ENCODE assay signal across 12 cellular contexts in the genomic region with DNA sequence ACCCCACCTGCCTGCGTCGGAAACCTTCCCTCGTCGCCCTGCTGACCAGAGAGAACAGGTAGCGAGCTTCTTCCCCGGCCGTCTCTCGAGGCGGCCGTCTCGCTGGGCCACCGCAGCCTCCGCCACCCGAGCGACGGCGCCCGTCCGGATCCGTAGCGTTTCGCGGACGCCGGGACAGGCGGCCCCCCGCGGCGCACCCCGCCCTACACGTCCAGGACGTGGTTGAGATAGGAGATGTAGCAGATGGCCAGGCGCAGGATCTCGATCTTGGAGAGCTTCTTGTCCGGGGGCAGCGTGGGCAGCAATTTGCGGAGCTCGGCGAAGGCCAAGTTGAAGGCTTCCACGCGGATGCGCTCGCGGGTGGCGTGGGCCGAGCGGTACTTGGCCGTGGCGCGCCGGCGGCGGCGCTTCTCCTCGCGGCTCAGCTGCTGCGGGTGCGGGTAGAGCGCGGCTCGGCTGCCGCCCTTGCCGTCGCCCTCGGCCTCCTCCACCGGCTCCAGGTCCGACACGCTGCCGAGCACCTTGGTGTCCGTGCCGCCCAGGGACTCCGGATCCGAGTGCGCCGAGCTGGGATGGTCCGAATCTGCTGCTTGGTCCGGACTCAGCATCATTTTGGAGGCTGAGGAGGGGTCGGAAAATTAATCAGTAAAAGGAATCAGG. TPM values are rescaled to one million over a fixed set of nuclear protein-coding genes. Genes with fewer than 3 reads are reported as not detected.
A peak's percentile ranks its signal among the peaks of the same experiment; 100 is the strongest.
DNase-seq lines count a peak whose midpoint lies in the region; ATAC-seq and TF ChIP-seq lines count a peak whose summit lies in the region.
"Had no signal": no experiment of that assay in that cellular context is flagged by ENCODE, and none has a peak within 500 bp of the region (broad histone marks: within the 10 kb centered on the region; RNA-seq: fewer than 3 reads in every experiment).

No MANE protein-coding gene starts in this region.

- TF ChIP-seq POLR2A in vagina (IDR thresholded peaks at IDR 0.05): no peak

- peak overlapping the region; percentile 59 for H3K4me3 ChIP-seq in left ventricle myocardium inferior
- peak overlapping the region; percentile 36 to 39 for H3K4me3 ChIP-seq in vagina

- H3K27ac ChIP-seq in left ventricle myocardium inferior (replicated peaks) (no peak overlapping the region), cingulate gyrus (ENCODE audit: low read depth, low read length) (peak overlapping the region; percentile 63), vagina (no peak overlapping the region)

- peaks cover 25% of the 10 kb centered on the region for H3K4me1 ChIP-seq in left ventricle myocardium inferior
- peaks cover 23% of the 10 kb centered on the region for H3K4me1 ChIP-seq in vagina

- H3K9me3 ChIP-seq in left ventricle myocardium inferior (replicated peaks): no peaks in the 10 kb centered on the region
- H3K9me3 ChIP-seq in vagina: no peaks in the 10 kb centered on the region

- TF ChIP-seq CTCF in left ventricle myocardium inferior (IDR thresholded peaks at IDR 0.05; ENCODE audit: borderline replicate concordance) (no peak), vagina (IDR thresholded peaks at IDR 0.05) (no peak)

- ATAC-seq in left ventricle myocardium superior (no peak), HG03097 (IDR thresholded peaks at IDR 0.05; ENCODE audit: low FRiP score, unreplicated experiment) (no peak)

- intact Hi-C loops in left ventricle myocardium inferior (cut with micrococcal nuclease): no loop called here
- intact Hi-C loops in left ventricle myocardium superior (cut with micrococcal nuclease): no loop called here
- intact Hi-C loops in vagina (cut with DNase I): no loop called here

- H3K36me3 ChIP-seq in left ventricle myocardium inferior (no peaks in the 10 kb centered on the region), vagina (no peaks in the 10 kb centered on the region)

- peaks cover 99% of the 10 kb centered on the region for H3K27me3 ChIP-seq in left ventricle myocardium inferior (ENCODE audit: low read depth)
- no peaks in the 10 kb centered on the region for H3K27me3 ChIP-seq in vagina

- no peak for DNase-seq in left ventricle myocardium inferior
- DNase-seq in left ventricle myocardium superior: no peak
- DNase-seq in mesenteric fat pad (ENCODE audit: low spot score): peak; percentile 75
- DNase-seq in vagina (ENCODE audit: extremely low spot score in 2 of 2): no peak
- DNase-seq in SKM-1 (lab: John Stamatoyannopoulos, UW; ENCODE audit: unreplicated experiment): no peak
- DNase-seq in NOMO-1 treated with DMSO at 0.1 percent for 48 hours (lab: John Stamatoyannopoulos, UW; ENCODE audit: unreplicated experiment): no peak
- DNase-seq: activated T-cell treated with anti-CD3 and anti-CD28 coated beads, Interleukin-2, amount 50 U/mL, for 4 hours; DND-41; RPMI8226 had no signal

RNA-seq across cellular contexts. Expression of gene NHLH2, which starts 3.0 kb away (rescaled TPM):
- total RNA-seq in left ventricle myocardium inferior (not detected), left ventricle myocardium superior (not detected), mesenteric fat pad (not detected), vagina (0.25 TPM)
- total RNA-seq: activated T-cell treated with anti-CD3 and anti-CD28 coated beads, Interleukin-2, amount 50 U/mL, for 4 hours; skeletal muscle tissue had no signal
